12 cellular contexts compared by ENCODE assay signal in the genomic region with DNA sequence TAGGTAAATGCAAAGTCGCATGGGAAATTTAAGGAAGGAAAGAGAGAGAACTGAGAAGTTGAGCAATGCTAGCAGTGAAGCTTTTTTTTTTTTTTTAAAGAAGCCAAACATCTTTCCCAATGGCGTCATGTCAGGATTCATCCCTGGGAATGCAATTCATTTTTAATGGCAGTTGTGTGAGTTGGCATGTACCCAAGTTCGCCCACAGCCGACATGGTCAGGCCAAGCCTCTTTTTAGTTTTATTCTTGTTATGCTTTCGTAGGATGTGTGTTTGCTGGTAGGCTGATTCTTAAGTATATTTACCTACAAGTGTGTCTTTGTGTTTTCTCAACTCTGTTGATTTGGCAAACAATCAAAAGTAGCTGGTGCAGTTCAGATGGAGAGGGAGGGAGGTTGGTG.
DNase-seq lines count a peak whose midpoint lies in the region; ATAC-seq, FAIRE-seq and TF ChIP-seq lines count a peak whose summit lies in the region.
"Had no signal": no experiment of that assay in that cellular context is flagged by ENCODE, and none has a peak within 500 bp of the region (broad histone marks: within the 10 kb centered on the region; RNA-seq: fewer than 3 reads in every experiment).

No MANE protein-coding gene starts in this region.

- H3K9me3 ChIP-seq in right cardiac atrium (ENCODE audit: control insufficient read depth, low read length) (no peaks in the 10 kb centered on the region), endothelial cell of umbilical vein (replicated peaks; ENCODE audit: control insufficient read depth, insufficient read depth, low read length) (no peaks in the 10 kb centered on the region), small intestine (ENCODE audit: control insufficient read depth, low read depth) (no peaks in the 10 kb centered on the region)
- H3K9me3 ChIP-seq: BE2C, left lung had no signal

- no peaks in the 10 kb centered on the region for H3K36me3 Mint-ChIP-seq in stimulated activated memory B cell treated with anti-CD40 and anti-IgM and Interleukin-4, amounts not matched to agents 10 μg/mL and 1 μg/mL and 100 μg/mL, for 72 hours

- intact Hi-C loops in right cardiac atrium (cut with DNase I) = no loop called here
- intact Hi-C loops in Right ventricle myocardium superior (cut with DNase I) = no loop called here
- intact Hi-C loops in endothelial cell of umbilical vein (cut with micrococcal nuclease) = no loop called here

- H3K9ac ChIP-seq in endothelial cell of umbilical vein (replicated peaks; ENCODE audit: extremely low read depth, insufficient read depth, low read length) = no peak overlapping the region

- H3K27me3 Mint-ChIP-seq in stimulated activated memory B cell treated with anti-CD40 and anti-IgM and Interleukin-4, amounts not matched to agents 10 μg/mL and 1 μg/mL and 100 μg/mL, for 72 hours = peaks cover 38% of the 10 kb centered on the region

- H3K27ac Mint-ChIP-seq in stimulated activated memory B cell treated with anti-CD40 and anti-IgM and Interleukin-4, amounts not matched to agents 10 μg/mL and 1 μg/mL and 100 μg/mL, for 72 hours = no peak overlapping the region

- no peak for FAIRE-seq in endothelial cell of umbilical vein (lab: Jason Lieb, UNC)
- FAIRE-seq in small intestine (lab: Jason Lieb, UNC) = no peak

- TF ChIP-seq CTCF in endothelial cell of umbilical vein (IDR thresholded peaks at IDR 0.05; ENCODE audit: extremely low read depth in 1 of 2, insufficient read depth in 1 of 2, low read depth in 1 of 2, low read length in 2 of 2) = no peak

- WGBS in right cardiac atrium = 43% methylated on average over 5 of the region's 5 CpGs
- 31 to 43% (median 35%) methylated on average over 5 of the region's 5 CpGs for WGBS in small intestine, 3 donors

- H3K27me3 ChIP-seq in right cardiac atrium (ENCODE audit: control insufficient read depth, insufficient read depth) (no peaks in the 10 kb centered on the region), endothelial cell of umbilical vein (ENCODE audit: control insufficient read depth in 2 of 2, insufficient read depth in 2 of 2, low read length in 2 of 2) (no peaks in the 10 kb centered on the region), small intestine (ENCODE audit: control insufficient read depth in 2 of 2, insufficient read depth in 2 of 2, low read length in 2 of 2) (no peaks in the 10 kb centered on the region)
- H3K27me3 ChIP-seq: BE2C had no signal

- no peaks in the 10 kb centered on the region for H4K20me1 ChIP-seq in endothelial cell of umbilical vein (replicated peaks; ENCODE audit: control insufficient read depth, extremely low read depth, insufficient read depth, low read length)

- no peaks in the 10 kb centered on the region for H3K79me2 ChIP-seq in endothelial cell of umbilical vein (ENCODE audit: control insufficient read depth, insufficient read depth, low read length)

- POLR2A ChIA-PET in endothelial cell of umbilical vein (lab: Charles Lee) = no interaction called here

- BruUV-seq in endothelial cell of umbilical vein (replicated peaks; lab: Mats Ljungman, UMichigan) = no TSS peak

- ATAC-seq in right cardiac atrium = no peak
- ATAC-seq in Right ventricle myocardium superior (ENCODE audit: poor library complexity) = no peak
- ATAC-seq in stimulated activated memory B cell treated with anti-CD40 and anti-IgM and Interleukin-4, amounts not matched to agents 10 μg/mL and 1 μg/mL and 100 μg/mL, for 72 hours = no peak
- no peak for ATAC-seq in SK-N-SH treated with all-trans-retinoic acid at 6 μM for 48 hours
- no peak for ATAC-seq in GM21367 (IDR thresholded peaks at IDR 0.05; ENCODE audit: unreplicated experiment)
- ATAC-seq: left lung had no signal

- H3K4me3 ChIP-seq in right cardiac atrium (ENCODE audit: low read length) = no peak overlapping the region
- H3K4me3 ChIP-seq in endothelial cell of umbilical vein (replicated peaks in 1 of 3; ENCODE audit: insufficient read depth in 1 of 3, low read depth in 1 of 3, low read length in 3 of 3) = no peak overlapping the region
- no peak overlapping the region for H3K4me3 ChIP-seq in small intestine (ENCODE audit: low read depth in 1 of 2, low read length in 2 of 2)
- H3K4me3 ChIP-seq: left lung had no signal

- H3K36me3 ChIP-seq in endothelial cell of umbilical vein (ENCODE audit: control insufficient read depth in 2 of 2, extremely low read depth in 1 of 2, insufficient read depth in 2 of 2, low read length in 2 of 2) = no peaks in the 10 kb centered on the region
- no peaks in the 10 kb centered on the region for H3K36me3 ChIP-seq in small intestine (ENCODE audit: control insufficient read depth in 2 of 2, insufficient read depth in 2 of 2, low read length in 2 of 2)
- H3K36me3 ChIP-seq: BE2C, left lung had no signal

- dilution Hi-C loops in endothelial cell of umbilical vein (cut with MboI; ENCODE audit: extremely low pct_ligation_motif_present, low sequenced_read_pairs) = no loop called here

- peaks cover 6% of the 10 kb centered on the region for H3K9me3 Mint-ChIP-seq in stimulated activated memory B cell treated with anti-CD40 and anti-IgM and Interleukin-4, amounts not matched to agents 10 μg/mL and 1 μg/mL and 100 μg/mL, for 72 hours

- DNase-seq in right cardiac atrium (peak in 2 of 3 donors; percentile 20 to 42), Right ventricle myocardium superior (no peak), NCI-H2227 treated with DMSO at 0.1 percent for 48 hours (lab: John Stamatoyannopoulos, UW) (peak; percentile 35), endothelial cell of umbilical vein (ENCODE audit: low read depth, low spot score) (peak; percentile 23), small intestine (no peak)
- DNase-seq: BE2C, left lung, NCI-H1048, RPMI8226 had no signal

- no peak overlapping the region for H3K4me3 Mint-ChIP-seq in stimulated activated memory B cell treated with anti-CD40 and anti-IgM and Interleukin-4, amounts not matched to agents 10 μg/mL and 1 μg/mL and 100 μg/mL, for 72 hours

- H3K27ac ChIP-seq in right cardiac atrium (ENCODE audit: low read length) (no peak overlapping the region), endothelial cell of umbilical vein (ENCODE audit: insufficient read depth, low read depth, low read length) (no peak overlapping the region), small intestine (ENCODE audit: low read depth in 1 of 2, low read length in 1 of 2) (no peak overlapping the region)
- H3K27ac ChIP-seq: left lung had no signal

- no peak overlapping the region for H3K4me2 ChIP-seq in endothelial cell of umbilical vein (ENCODE audit: insufficient read depth, low read length)

- H3K4me1 ChIP-seq in right cardiac atrium (ENCODE audit: control insufficient read depth, insufficient read depth, low read length) (peaks cover 2% of the 10 kb centered on the region), endothelial cell of umbilical vein (ENCODE audit: control insufficient read depth, extremely low read depth, insufficient read depth, low read length) (no peaks in the 10 kb centered on the region), small intestine (ENCODE audit: control insufficient read depth in 2 of 2, insufficient read depth in 1 of 2, low read depth in 1 of 2, low read length in 1 of 2) (no peaks in the 10 kb centered on the region)
- H3K4me1 ChIP-seq: BE2C had no signal

- H2AFZ ChIP-seq in endothelial cell of umbilical vein (ENCODE audit: low read depth, low read length) = no peak overlapping the region

- H3K4me1 Mint-ChIP-seq in stimulated activated memory B cell treated with anti-CD40 and anti-IgM and Interleukin-4, amounts not matched to agents 10 μg/mL and 1 μg/mL and 100 μg/mL, for 72 hours = no peaks in the 10 kb centered on the region

- TF ChIP-seq POLR2A in endothelial cell of umbilical vein (IDR thresholded peaks at IDR 0.05; ENCODE audit: low read depth, low read length) = no peak

- no peaks in the 10 kb centered on the region for H3K9me1 ChIP-seq in endothelial cell of umbilical vein (replicated peaks; ENCODE audit: control insufficient read depth, extremely low read depth, insufficient read depth, low read length)

- CTCF ChIA-PET in endothelial cell of umbilical vein (lab: Charles Lee) = interaction anchor here (1.2 to 1.9 kb wide), 2 partner anchors 162 kb away, joined by 4 to 5 read pairs; no protein-coding TSS in a partner anchor

TF ChIP-seq in endothelial cell of umbilical vein, 7 proteins besides CTCF, POLR2A, EP300 and RAD21:
- TF ChIP-seq JUN (IDR thresholded peaks at IDR 0.05; ENCODE audit: borderline replicate concordance, insufficient read depth, insufficient read length, low read depth) (no peak), POLR2AphosphoS5 (IDR thresholded peaks at IDR 0.05; ENCODE audit: insufficient read depth, low read depth, low read length) (no peak), GATA2 (IDR thresholded peaks at IDR 0.05; ENCODE audit: insufficient read depth, insufficient read length, low read depth, low read length) (no peak), EZH2 (IDR thresholded peaks at IDR 0.05; ENCODE audit: borderline replicate concordance, low read depth, low read length, severe bottlenecking) (no peak), MYC (IDR thresholded peaks at IDR 0.05; ENCODE audit: low read depth, low read length) (no peak), FOS (IDR thresholded peaks at IDR 0.05; ENCODE audit: borderline replicate concordance, insufficient read depth, low read length) (no peak)
- TF ChIP-seq, protein P1, sequence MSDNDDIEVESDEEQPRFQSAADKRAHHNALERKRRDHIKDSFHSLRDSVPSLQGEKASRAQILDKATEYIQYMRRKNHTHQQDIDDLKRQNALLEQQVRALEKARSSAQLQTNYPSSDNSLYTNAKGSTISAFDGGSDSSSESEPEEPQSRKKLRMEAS (IDR thresholded peaks at IDR 0.05; ENCODE audit: insufficient read depth, insufficient read length) = no peak
TF ChIP-seq in endothelial cell of umbilical vein: peak in this region for 0.

Comparison
In these comparisons a context has a peak if more than half of its experiments do, and no peak if none do; other contexts are left out.
1. DNase-seq: peak in right cardiac atrium (2 of 3), NCI-H2227 treated with DMSO at 0.1 percent for 48 hours (single experiment) and endothelial cell of umbilical vein (single experiment); none in Right ventricle myocardium superior (single experiment) and small intestine (single experiment).